Comparison of ENCODE assay signal across 31 cellular contexts in the genomic region with DNA sequence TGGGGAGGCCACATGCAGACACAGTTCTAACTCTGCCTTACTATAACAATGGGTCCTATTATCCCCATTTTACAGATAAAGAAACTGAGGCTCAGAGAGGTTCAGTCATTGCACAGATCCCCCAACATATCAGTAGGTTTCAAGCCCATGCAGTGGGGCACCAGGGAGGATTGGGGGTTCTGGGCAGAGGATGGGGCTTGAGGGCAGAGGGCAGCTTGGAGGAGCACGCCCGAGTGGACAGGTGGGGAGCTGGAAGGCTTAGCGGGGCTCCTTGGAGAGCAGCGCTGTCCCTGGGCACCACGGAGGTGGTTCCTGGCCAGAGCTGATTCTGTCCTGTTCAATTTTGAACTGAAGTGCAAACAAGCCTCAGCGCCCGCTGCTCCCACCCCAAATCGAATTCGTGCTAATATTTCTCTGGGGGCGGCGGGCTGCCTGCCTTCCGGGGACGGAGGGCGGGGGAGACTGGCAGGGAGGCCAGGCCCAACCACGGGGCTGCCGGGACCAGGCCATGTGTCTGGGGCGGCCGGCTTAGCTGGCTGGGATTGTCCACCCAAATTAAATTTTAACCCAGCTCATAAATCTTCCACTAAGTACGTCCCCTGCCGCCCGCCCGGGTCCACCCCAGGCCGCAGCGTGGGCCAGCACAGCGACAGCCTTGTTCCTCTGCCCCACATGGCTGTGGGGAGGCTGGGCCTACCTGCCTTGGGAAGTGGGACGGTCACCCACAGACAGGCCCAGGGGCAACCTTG. TPM values are rescaled to one million over a fixed set of nuclear protein-coding genes. Genes with fewer than 3 reads are reported as not detected.
A peak's percentile ranks its signal among the peaks of the same experiment; 100 is the strongest.
DNase-seq lines count a peak whose midpoint lies in the region; ATAC-seq, FAIRE-seq and TF ChIP-seq lines count a peak whose summit lies in the region.
"Had no signal": no experiment of that assay in that cellular context is flagged by ENCODE, and none has a peak within 500 bp of the region (broad histone marks: within the 10 kb centered on the region; RNA-seq: fewer than 3 reads in every experiment).

No MANE protein-coding gene starts in this region.

- H3K36me3 Mint-ChIP-seq in activated naive CD4-positive, alpha-beta T cell treated with anti-CD3 and anti-CD28 coated beads for 36 hours (ENCODE audit: low read depth), result no peaks in the 10 kb centered on the region
- H3K36me3 Mint-ChIP-seq: activated CD8-positive, alpha-beta memory T cell treated with anti-CD3 and anti-CD28 coated beads, Interleukin-2, amount 10 ng/mL, durations not matched to agents 7 days and 5 days; activated naive CD8-positive, alpha-beta T cell treated with anti-CD3 and anti-CD28 coated beads for 36 hours; T-cell had no signal

- intact Hi-C loops in pancreas (cut with DNase I), result no loop called here
- intact Hi-C loops in activated naive CD4-positive, alpha-beta T cell treated with anti-CD3 and anti-CD28 coated beads for 36 hours (cut with micrococcal nuclease), result no loop called here

- no peaks in the 10 kb centered on the region for H3K27me3 Mint-ChIP-seq in activated naive CD4-positive, alpha-beta T cell treated with anti-CD3 and anti-CD28 coated beads for 36 hours (ENCODE audit: low read depth)
- H3K27me3 Mint-ChIP-seq: activated CD4-positive, alpha-beta T cell treated with anti-CD3 and anti-CD28 coated beads, Interleukin-2, amount 10 ng/mL, durations not matched to agents 24 days and 14 days; activated CD8-positive, alpha-beta memory T cell treated with anti-CD3 and anti-CD28 coated beads, Interleukin-2, amount 10 ng/mL, durations not matched to agents 7 days and 5 days; activated naive CD8-positive, alpha-beta T cell treated with anti-CD3 and anti-CD28 coated beads for 36 hours; activated T-helper 17 cell treated with anti-CD3 and anti-CD28 coated beads, Interleukin-2, amount 50 U/mL, for 72 hours; stimulated activated naive CD8-positive, alpha-beta T cell treated with anti-CD3 and anti-CD28 coated beads, Interleukin-15, amount 100 ng/mL, for 72 hours; T-cell had no signal

- H3K9me2 ChIP-seq in hepatocyte (replicated peaks; ENCODE audit: insufficient read depth), result no peaks in the 10 kb centered on the region

- FAIRE-seq in RCC 7860 (lab: Jason Lieb, UNC) (peak; percentile 72), pancreas (lab: Jason Lieb, UNC) (no peak)
- FAIRE-seq: D721Med had no signal

- H3K4me1 ChIP-seq in BE2C, result peaks cover 31% of the 10 kb centered on the region
- peaks cover 33% of the 10 kb centered on the region for H3K4me1 ChIP-seq in hepatocyte (ENCODE audit: insufficient read depth)
- peaks cover 16 to 21% (median 17%) of the 10 kb centered on the region in 3 donors for H3K4me1 ChIP-seq in pancreas

- H3K9me3 ChIP-seq in BE2C (no peaks in the 10 kb centered on the region), hepatocyte (ENCODE audit: low read depth) (no peaks in the 10 kb centered on the region), pancreas (no peaks in the 10 kb centered on the region)
- H3K9me3 ChIP-seq: BLaER1 had no signal

- H3K36me3 ChIP-seq in BE2C (no peaks in the 10 kb centered on the region), hepatocyte (replicated peaks; ENCODE audit: insufficient read depth, low read depth) (no peaks in the 10 kb centered on the region), pancreas (no peaks in the 10 kb centered on the region)

- TF ChIP-seq CTCF in BE2C (IDR thresholded peaks at IDR 0.05; ENCODE audit: low read depth, low read length) (no peak), hepatocyte (IDR thresholded peaks at IDR 0.05; ENCODE audit: poor library complexity) (no peak), pancreas (IDR thresholded peaks at IDR 0.05) (no peak)

- no peak overlapping the region for H2AFZ ChIP-seq in hepatocyte

- 44% methylated on average over 26 of the region's 26 CpGs for WGBS in hepatocyte (ENCODE audit: low lambda C conversion rate, missing lambda C conversion rate)
- WGBS in pancreas, 2 donors, result 10 to 17% methylated on average over 21 to 26 of the region's 26 CpGs

- H3K27ac ChIP-seq in hepatocyte (peak overlapping the region; percentile 8), pancreas (peak overlapping the region; percentile 54 to 74 (median 65))
- H3K27ac ChIP-seq: KMS-11 had no signal

- H3K27me3 ChIP-seq in BE2C, result no peaks in the 10 kb centered on the region
- no peaks in the 10 kb centered on the region for H3K27me3 ChIP-seq in hepatocyte
- H3K27me3 ChIP-seq in pancreas, result no peaks in the 10 kb centered on the region
- H3K27me3 ChIP-seq: BLaER1 had no signal

- DNase-seq in BE2C (peak; percentile 63), RCC 7860 (ENCODE audit: low spot score) (peak; percentile 70), hepatocyte (ENCODE audit: low spot score) (peak; percentile 75), pancreas (peak; percentile 74 to 93 (median 80)), SKM-1 (lab: John Stamatoyannopoulos, UW; ENCODE audit: unreplicated experiment) (no peak), NOMO-1 (lab: John Stamatoyannopoulos, UW; ENCODE audit: unreplicated experiment in 2 of 2) (no peak), T1000 (lab: John Stamatoyannopoulos, UW) (no peak)
- no peak for DNase-seq in activated naive CD4-positive, alpha-beta T cell treated with anti-CD3 and anti-CD28 coated beads for 36 hours
- DNase-seq: activated CD4-positive, alpha-beta T cell treated with anti-CD3 and anti-CD28 coated beads, Interleukin-2, amount 10 ng/mL, durations not matched to agents 24 days and 14 days; activated CD8-positive, alpha-beta memory T cell treated with anti-CD3 and anti-CD28 coated beads, Interleukin-2, amount 10 ng/mL, durations not matched to agents 7 days and 5 days; activated naive CD8-positive, alpha-beta T cell treated with anti-CD3 and anti-CD28 coated beads for 36 hours; cerebellar nuclear complex; EL; erythroblast; foreskin fibroblast; H9; hippocampal formation; NCI-H187 treated with DMSO at 0.1 percent for 48 hours; NCI-H2227 treated with DMSO at 0.1 percent for 48 hours; NCI-H774; stimulated activated naive CD8-positive, alpha-beta T cell treated with anti-CD3 and anti-CD28 coated beads, Interleukin-15, amount 100 ng/mL, for 72 hours; T-cell; trophoblast cell had no signal

- peak overlapping the region; percentile 43 for H3K4me2 ChIP-seq in hepatocyte
- H3K4me2 ChIP-seq: KMS-11 had no signal

- no peaks in the 10 kb centered on the region for H3K4me1 Mint-ChIP-seq in activated naive CD4-positive, alpha-beta T cell treated with anti-CD3 and anti-CD28 coated beads for 36 hours (ENCODE audit: low read depth)
- H3K4me1 Mint-ChIP-seq: activated CD4-positive, alpha-beta T cell treated with anti-CD3 and anti-CD28 coated beads, Interleukin-2, amount 10 ng/mL, durations not matched to agents 24 days and 14 days; T-cell had no signal

- ATAC-seq in pancreas, result peak; percentile 75 to 88 (median 81)
- ATAC-seq: activated CD8-positive, alpha-beta memory T cell treated with anti-CD3 and anti-CD28 coated beads, Interleukin-2, amount 10 ng/mL, durations not matched to agents 7 days and 5 days; activated T-helper 17 cell treated with anti-CD3 and anti-CD28 coated beads, Interleukin-2, amount 50 U/mL, for 72 hours; Right ventricle myocardium inferior; stimulated activated naive CD8-positive, alpha-beta T cell treated with anti-CD3 and anti-CD28 coated beads, Interleukin-15, amount 100 ng/mL, for 72 hours; T-cell had no signal

- H3K4me3 ChIP-seq in BE2C (ENCODE audit: low read depth, low read length) (no peak overlapping the region), hepatocyte (no peak overlapping the region), pancreas (peak overlapping the region in 1 of 4 donors; percentile 14)
- H3K4me3 ChIP-seq: BLaER1, lung had no signal

- H3K27ac Mint-ChIP-seq in activated naive CD4-positive, alpha-beta T cell treated with anti-CD3 and anti-CD28 coated beads for 36 hours, result no peak overlapping the region
- H3K27ac Mint-ChIP-seq: activated CD4-positive, alpha-beta T cell treated with anti-CD3 and anti-CD28 coated beads, Interleukin-2, amount 10 ng/mL, durations not matched to agents 24 days and 14 days; activated CD8-positive, alpha-beta memory T cell treated with anti-CD3 and anti-CD28 coated beads, Interleukin-2, amount 10 ng/mL, durations not matched to agents 7 days and 5 days; activated naive CD8-positive, alpha-beta T cell treated with anti-CD3 and anti-CD28 coated beads for 36 hours; activated T-helper 17 cell treated with anti-CD3 and anti-CD28 coated beads, Interleukin-2, amount 50 U/mL, for 72 hours; H9; stimulated activated naive CD8-positive, alpha-beta T cell treated with anti-CD3 and anti-CD28 coated beads, Interleukin-15, amount 100 ng/mL, for 72 hours; T-cell had no signal

- H3K79me2 ChIP-seq in hepatocyte, result no peaks in the 10 kb centered on the region

- no peaks in the 10 kb centered on the region for H4K20me1 ChIP-seq in hepatocyte (ENCODE audit: insufficient read depth, poor library complexity, severe bottlenecking)

- CTCF ChIA-PET in activated naive CD4-positive, alpha-beta T cell treated with anti-CD3 and anti-CD28 coated beads for 36 hours (lab: Charles Lee), result interaction anchor here (0.8 kb wide), 1 partner anchor 59 kb away, joined by 3 read pairs; no protein-coding TSS in a partner anchor

- H3K9me3 Mint-ChIP-seq in activated naive CD4-positive, alpha-beta T cell treated with anti-CD3 and anti-CD28 coated beads for 36 hours, result no peaks in the 10 kb centered on the region
- H3K9me3 Mint-ChIP-seq: activated CD4-positive, alpha-beta T cell treated with anti-CD3 and anti-CD28 coated beads, Interleukin-2, amount 10 ng/mL, durations not matched to agents 24 days and 14 days; activated naive CD8-positive, alpha-beta T cell treated with anti-CD3 and anti-CD28 coated beads for 36 hours; activated T-helper 17 cell treated with anti-CD3 and anti-CD28 coated beads, Interleukin-2, amount 50 U/mL, for 72 hours; H9; stimulated activated naive CD8-positive, alpha-beta T cell treated with anti-CD3 and anti-CD28 coated beads, Interleukin-15, amount 100 ng/mL, for 72 hours; T-cell had no signal

- no peak overlapping the region for H3K4me3 Mint-ChIP-seq in activated naive CD4-positive, alpha-beta T cell treated with anti-CD3 and anti-CD28 coated beads for 36 hours
- H3K4me3 Mint-ChIP-seq: activated CD4-positive, alpha-beta T cell treated with anti-CD3 and anti-CD28 coated beads, Interleukin-2, amount 10 ng/mL, durations not matched to agents 24 days and 14 days; activated CD8-positive, alpha-beta memory T cell treated with anti-CD3 and anti-CD28 coated beads, Interleukin-2, amount 10 ng/mL, durations not matched to agents 7 days and 5 days; activated naive CD8-positive, alpha-beta T cell treated with anti-CD3 and anti-CD28 coated beads for 36 hours; activated T-helper 17 cell treated with anti-CD3 and anti-CD28 coated beads, Interleukin-2, amount 50 U/mL, for 72 hours; H9; stimulated activated naive CD8-positive, alpha-beta T cell treated with anti-CD3 and anti-CD28 coated beads, Interleukin-15, amount 100 ng/mL, for 72 hours; T-cell had no signal

RNA-seq across cellular contexts. Expression of a gene that starts 49.4 kb away (rescaled TPM):
- 4.3 TPM for polyA plus RNA-seq in BE2C (2012; ENCODE audit: insufficient read depth, insufficient read length, low read depth)
- total RNA-seq in hepatocyte (0.43 and 0.84 TPM in 2 replicates), pancreas (under 1 TPM; 0.04 to 0.31 (median 0.15) TPM)
- polyA plus RNA-seq in hepatocyte (0.34 and 0.61 TPM in 2 replicates), pancreas (under 1 TPM; 0.27 to 0.87 TPM)
- under 1 TPM; 0.17 to 0.29 TPM for total RNA-seq in activated naive CD4-positive, alpha-beta T cell treated with anti-CD3 and anti-CD28 coated beads for 36 hours
- total RNA-seq: activated CD4-positive, alpha-beta T cell treated with anti-CD3 and anti-CD28 coated beads, Interleukin-2, amount 10 ng/mL, durations not matched to agents 24 days and 14 days; activated CD8-positive, alpha-beta memory T cell treated with anti-CD3 and anti-CD28 coated beads, Interleukin-2, amount 10 ng/mL, durations not matched to agents 7 days and 5 days; activated naive CD8-positive, alpha-beta T cell treated with anti-CD3 and anti-CD28 coated beads for 36 hours; activated T-helper 17 cell treated with anti-CD3 and anti-CD28 coated beads, Interleukin-2, amount 50 U/mL, for 72 hours; myocyte; OCI-LY7; T-cell had no signal

Comparison
In these comparisons a context has a peak if more than half of its experiments do, and no peak if none do; other contexts are left out.
1. DNase-seq: peak in BE2C (single experiment), RCC 7860 (single experiment), hepatocyte (single experiment) and pancreas (6 of 6); none in SKM-1 (single experiment), NOMO-1 (0 of 2), T1000 (single experiment) and activated naive CD4-positive, alpha-beta T cell treated with anti-CD3 and anti-CD28 coated beads for 36 hours (single experiment).